In genomic region chr1:145987926-145988325, GRCh38 we compare ENCODE assay signal across 1 cellular context.
TF ChIP-seq lines count a peak whose summit lies in the region.

No MANE protein-coding gene starts in this region.

TF ChIP-seq in SK-N-SH treated with all-trans-retinoic acid at 6 μM for 48 hours, 23 proteins besides CTCF, POLR2A, EP300 and RAD21 (continued from another document):
- no peak for TF ChIP-seq CSRNP3 (CRISPR knock-in tag; IDR thresholded peaks at IDR 0.05)
- TF ChIP-seq ZNF8 (CRISPR knock-in tag; IDR thresholded peaks at IDR 0.05): no peak
- no peak for TF ChIP-seq TCF4 (CRISPR knock-in tag; IDR thresholded peaks at IDR 0.05; ENCODE audit: borderline replicate concordance)
- TF ChIP-seq ZFP30 (CRISPR knock-in tag; IDR thresholded peaks at IDR 0.05): no peak
- TF ChIP-seq ZC3H10 (CRISPR knock-in tag; IDR thresholded peaks at IDR 0.05): no peak
- TF ChIP-seq SNAI2 (CRISPR knock-in tag; IDR thresholded peaks at IDR 0.05): no peak
- no peak for TF ChIP-seq BACH2 (CRISPR knock-in tag; IDR thresholded peaks at IDR 0.05; ENCODE audit: borderline replicate concordance)
- TF ChIP-seq ESRRG (CRISPR knock-in tag; IDR thresholded peaks at IDR 0.05): no peak
TF ChIP-seq in SK-N-SH treated with all-trans-retinoic acid at 6 μM for 48 hours: peak in this region for 0.
